Comparison of ENCODE assay signal across 10 cellular contexts in genomic region chr18:57841568-57841967, GRCh38. TPM values are rescaled to one million over a fixed set of nuclear protein-coding genes. Genes with fewer than 3 reads are reported as not detected.
DNase-seq lines count a peak whose midpoint lies in the region; ATAC-seq lines count a peak whose summit lies in the region.
"Had no signal": no experiment of that assay in that cellular context is flagged by ENCODE, and none has a peak within 500 bp of the region (broad histone marks: within the 10 kb centered on the region; RNA-seq: fewer than 3 reads in every experiment).

No MANE protein-coding gene starts in this region.

- CTCF ChIA-PET in activated CD8-positive, alpha-beta T cell treated with anti-CD3 and anti-CD28 coated beads, Interleukin-2, amount 10 ng/mL, durations not matched to agents 7 days and 5 days (lab: Charles Lee) = no interaction called here

- peaks cover 26% of the 10 kb centered on the region for H3K4me1 Mint-ChIP-seq in activated CD8-positive, alpha-beta T cell treated with anti-CD3 and anti-CD28 coated beads, Interleukin-2, amount 10 ng/mL, durations not matched to agents 7 days and 5 days (ENCODE audit: low read depth)

- POLR2A ChIA-PET in activated CD8-positive, alpha-beta T cell treated with anti-CD3 and anti-CD28 coated beads, Interleukin-2, amount 10 ng/mL, durations not matched to agents 7 days and 5 days (lab: Charles Lee) = no interaction called here

- ATAC-seq in GM18517 (IDR thresholded peaks at IDR 0.05; ENCODE audit: unreplicated experiment) (peak; percentile 49), GM19397 (IDR thresholded peaks at IDR 0.05; ENCODE audit: unreplicated experiment) (peak; percentile 27), HG02885 (IDR thresholded peaks at IDR 0.05; ENCODE audit: poor library complexity, unreplicated experiment) (peak; percentile 53), HG03097 (IDR thresholded peaks at IDR 0.05; ENCODE audit: low FRiP score, unreplicated experiment) (no peak)
- peak; percentile 53 for ATAC-seq in activated CD8-positive, alpha-beta T cell treated with anti-CD3 and anti-CD28 coated beads, Interleukin-2, amount 10 ng/mL, durations not matched to agents 7 days and 5 days

- H3K36me3 Mint-ChIP-seq in activated CD8-positive, alpha-beta T cell treated with anti-CD3 and anti-CD28 coated beads, Interleukin-2, amount 10 ng/mL, durations not matched to agents 7 days and 5 days (ENCODE audit: low read depth) = no peaks in the 10 kb centered on the region

- H3K27me3 Mint-ChIP-seq in activated CD8-positive, alpha-beta T cell treated with anti-CD3 and anti-CD28 coated beads, Interleukin-2, amount 10 ng/mL, durations not matched to agents 7 days and 5 days (ENCODE audit: low read depth) = peaks cover 13% of the 10 kb centered on the region

- DNase-seq in activated CD8-positive, alpha-beta T cell treated with anti-CD3 and anti-CD28 coated beads, Interleukin-2, amount 10 ng/mL, durations not matched to agents 7 days and 5 days = peak; percentile 48
- no peak for DNase-seq in medulla oblongata (ENCODE audit: extremely low spot score)
- no peak for DNase-seq in central memory CD4-positive, alpha-beta T cell
- DNase-seq: activated naive CD4-positive, alpha-beta T cell treated with anti-CD3 and anti-CD28 coated beads, Interleukin-2, amount 50 U/mL, for 16 hours; midbrain; NCI-H1694 had no signal

- H3K9me3 Mint-ChIP-seq in activated CD8-positive, alpha-beta T cell treated with anti-CD3 and anti-CD28 coated beads, Interleukin-2, amount 10 ng/mL, durations not matched to agents 7 days and 5 days (ENCODE audit: insufficient read depth) = no peaks in the 10 kb centered on the region

- peak overlapping the region; percentile 26 for H3K27ac Mint-ChIP-seq in activated CD8-positive, alpha-beta T cell treated with anti-CD3 and anti-CD28 coated beads, Interleukin-2, amount 10 ng/mL, durations not matched to agents 7 days and 5 days

- no peak overlapping the region for H3K4me3 Mint-ChIP-seq in activated CD8-positive, alpha-beta T cell treated with anti-CD3 and anti-CD28 coated beads, Interleukin-2, amount 10 ng/mL, durations not matched to agents 7 days and 5 days

RNA-seq across cellular contexts. Expression of gene ATP8B1, which starts 38.5 kb away (rescaled TPM):
- total RNA-seq in activated CD8-positive, alpha-beta T cell treated with anti-CD3 and anti-CD28 coated beads, Interleukin-2, amount 10 ng/mL, durations not matched to agents 7 days and 5 days = under 1 TPM in 1 of 2 experiments, not detected in 1; 0.16 TPM
